Comparison of ENCODE assay signal across 10 cellular contexts in the genomic region with DNA sequence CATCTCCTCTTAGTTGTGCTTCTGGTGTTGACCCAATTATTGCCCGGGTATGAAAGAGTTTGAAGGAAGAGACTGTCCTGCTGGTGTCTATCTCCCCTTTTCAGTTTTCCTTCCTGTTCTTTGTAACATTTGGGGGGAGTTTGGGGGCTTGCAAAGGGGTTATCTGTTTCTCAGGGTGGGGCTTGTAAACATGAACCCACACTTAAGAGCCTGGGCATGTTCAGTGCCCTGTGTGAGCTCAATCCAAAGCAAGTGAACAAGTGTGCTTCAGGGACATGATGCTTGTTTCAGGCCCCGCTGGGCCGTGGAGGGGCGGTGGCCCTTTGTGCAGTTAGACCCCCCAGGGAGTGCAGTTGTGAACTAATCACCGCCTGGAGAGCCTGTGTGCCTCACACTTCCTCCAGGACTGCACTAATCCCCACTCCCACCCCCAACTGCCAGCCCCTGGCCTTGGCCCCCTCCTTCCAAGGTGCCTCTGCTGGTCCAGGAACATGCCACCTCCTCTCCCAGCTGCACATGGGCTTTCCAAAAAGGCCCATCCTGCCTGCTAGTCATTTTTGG. TPM values are rescaled to one million over a fixed set of nuclear protein-coding genes. Genes with fewer than 3 reads are reported as not detected.
DNase-seq lines count a peak whose midpoint lies in the region; ATAC-seq and FAIRE-seq lines count a peak whose summit lies in the region.
"Had no signal": no experiment of that assay in that cellular context is flagged by ENCODE, and none has a peak within 500 bp of the region (broad histone marks: within the 10 kb centered on the region; RNA-seq: fewer than 3 reads in every experiment).

No MANE protein-coding gene starts in this region.

- no peaks in the 10 kb centered on the region for H3K9me3 ChIP-seq in T-helper 17 cell (ENCODE audit: control insufficient read depth, low read length, poor library complexity, severe bottlenecking)

- peaks cover 42% of the 10 kb centered on the region for H3K4me1 Mint-ChIP-seq in T-helper 17 cell

- no peak for FAIRE-seq in urothelium cell line (lab: Jason Lieb, UNC)
- FAIRE-seq: G401.6 had no signal

- DNase-seq in DMS79 treated with DMSO at 0.1 percent for 48 hours (lab: John Stamatoyannopoulos, UW) (peak; percentile 24), DMS79 (lab: John Stamatoyannopoulos, UW) (no peak), T-helper 17 cell (no peak), iPS-NIHi11 (ENCODE audit: low spot score) (peak; percentile 57), urothelium cell line (ENCODE audit: low spot score) (no peak), NCI-H2171 treated with DMSO at 0.1 percent for 48 hours (lab: John Stamatoyannopoulos, UW) (no peak), NCI-H526 treated with DMSO at 0.1 percent for 48 hours (lab: John Stamatoyannopoulos, UW) (no peak)
- DNase-seq: NCI-H2081 treated with DMSO at 0.1 percent for 48 hours had no signal

- no peak overlapping the region for H3K4me3 ChIP-seq in skin epidermis

- peak overlapping the region; percentile 84 for H3K27ac Mint-ChIP-seq in T-helper 17 cell

- ATAC-seq in T-helper 17 cell: no peak

- peak overlapping the region in 14 of 21 experiments; percentile 18 to 79 (median 54) for H3K27ac ChIP-seq in skin epidermis

- no peaks in the 10 kb centered on the region for H3K27me3 Mint-ChIP-seq in T-helper 17 cell

- no peaks in the 10 kb centered on the region for H3K36me3 Mint-ChIP-seq in T-helper 17 cell (ENCODE audit: low read depth)

- H3K4me3 Mint-ChIP-seq in T-helper 17 cell: no peak overlapping the region

RNA-seq across cellular contexts. Expression of a gene that starts 58.1 kb away (rescaled TPM):
- total RNA-seq in T-helper 17 cell: 10 to 100 TPM; 34.7 to 48.1 TPM

Comparison
In these comparisons a context has a peak if more than half of its experiments do, and no peak if none do; other contexts are left out.
1. DNase-seq: peak in DMS79 treated with DMSO at 0.1 percent for 48 hours (single experiment) and iPS-NIHi11 (single experiment); none in DMS79 (single experiment), T-helper 17 cell (0 of 3), urothelium cell line (single experiment), NCI-H2171 treated with DMSO at 0.1 percent for 48 hours (single experiment) and NCI-H526 treated with DMSO at 0.1 percent for 48 hours (single experiment).